1 cellular context compared by ENCODE assay signal in the genomic region with DNA sequence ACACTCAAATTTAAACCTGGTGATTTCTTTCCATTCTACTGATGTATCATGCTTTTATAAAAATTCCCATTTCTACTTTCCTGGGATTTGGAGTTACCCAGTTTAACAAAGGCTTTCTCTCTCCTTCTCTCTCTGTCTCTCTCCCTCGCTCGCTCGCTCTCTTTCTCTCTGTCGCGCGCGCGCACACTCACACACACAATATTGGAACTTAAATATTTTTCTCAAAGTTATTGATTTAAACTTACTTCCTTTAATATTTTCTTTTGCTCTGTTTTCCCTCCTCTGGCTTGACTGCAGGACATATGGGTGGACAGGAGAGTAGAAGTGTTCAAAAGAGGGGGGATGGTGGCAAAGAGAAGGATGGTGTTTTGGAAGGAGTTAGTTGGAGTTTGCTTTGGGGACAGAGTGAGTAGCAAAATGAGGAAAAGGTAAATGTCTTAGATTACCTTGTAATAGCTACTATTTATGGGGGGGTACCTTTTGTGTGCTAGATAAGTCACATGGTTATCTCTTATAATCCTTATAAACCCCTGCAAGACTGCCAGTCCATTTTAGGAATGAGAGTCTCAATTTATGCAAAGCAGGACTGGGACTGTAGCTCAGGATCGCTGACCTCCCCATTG.
TF ChIP-seq lines count a peak whose summit lies in the region.

No MANE protein-coding gene starts in this region.

TF ChIP-seq in A549, 52 proteins besides CTCF, POLR2A, EP300 and RAD21 (continued from another document):
- TF ChIP-seq RNF2 (IDR thresholded peaks at IDR 0.05; ENCODE audit: borderline replicate concordance, low read depth), result no peak
- TF ChIP-seq RARB (CRISPR knock-in tag; IDR thresholded peaks at IDR 0.05), result peak; percentile 83
- no peak for TF ChIP-seq TP53 (CRISPR knock-in tag; IDR thresholded peaks at IDR 0.05)
- TF ChIP-seq CBX2 (IDR thresholded peaks at IDR 0.05; ENCODE audit: borderline replicate concordance, low read depth), result no peak
